ENCODE assay signal across 28 cellular contexts in the genomic region with DNA sequence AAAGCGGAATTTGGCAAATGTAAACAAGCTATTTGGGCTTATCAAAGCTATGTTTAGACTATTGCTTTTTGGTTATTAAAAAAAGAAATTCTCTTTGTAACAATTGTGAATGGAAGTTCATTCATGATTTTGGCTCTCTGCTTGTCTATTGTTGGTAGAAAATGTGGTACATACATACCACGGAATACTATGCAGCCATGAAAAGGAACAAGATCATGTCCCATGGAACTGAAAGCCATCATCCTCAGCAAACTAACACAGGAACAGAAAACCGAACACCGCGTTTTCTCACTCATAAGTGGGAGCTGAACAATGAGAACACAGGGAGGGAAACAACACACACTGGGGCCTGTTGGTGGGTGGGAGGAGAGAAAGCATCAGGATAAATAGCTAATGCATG.
"Had no signal": no experiment of that assay in that cellular context is flagged by ENCODE, and none has a peak within 500 bp of the region (broad histone marks: within the 10 kb centered on the region; RNA-seq: fewer than 3 reads in every experiment).

No MANE protein-coding gene starts in this region.

- DNase-seq: activated B cell treated with CpG ODN at 0.5 μM for 24 hours; activated CD4-positive, alpha-beta memory T cell treated with anti-CD3 and anti-CD28 coated beads for 36 hours; activated CD4-positive, alpha-beta T cell treated with anti-CD3 and anti-CD28 coated beads for 4 hours; activated CD4-positive, alpha-beta T cell treated with anti-CD3 and anti-CD28 coated beads, Interleukin-2, amount 10 ng/mL, durations not matched to agents 24 days and 14 days; activated CD4-positive, alpha-beta T cell treated with anti-CD3 and anti-CD28 coated beads, Interleukin-2, amount 50 U/mL, for 1 hour; activated CD4-positive, alpha-beta T cell treated with anti-CD3 and anti-CD28 coated beads, Interleukin-2, amount 50 U/mL, for 4 hours; activated CD4-positive, CD25-positive, alpha-beta regulatory T cell treated with anti-CD3 and anti-CD28 coated beads, Interleukin-2, amount 50 U/mL, for 72 hours; activated CD8-positive, alpha-beta memory T cell treated with anti-CD3 and anti-CD28 coated beads, Interleukin-2, amount 50 U/mL, for 48 hours; activated CD8-positive, alpha-beta T cell treated with anti-CD3 and anti-CD28 coated beads for 36 hours; activated effector memory CD4-positive, alpha-beta T cell treated with Interleukin-2 at 50 U/mL for 16 hours; activated gamma-delta T cell; activated naive CD4-positive, alpha-beta T cell treated with anti-CD3 and anti-CD28 coated beads, Interleukin-2, amount 10 ng/mL, durations not matched to agents 7 days and 5 days; activated naive CD4-positive, alpha-beta T cell treated with Interleukin-2 at 50 U/mL for 16 hours; activated naive CD8-positive, alpha-beta T cell treated with anti-CD3 and anti-CD28 coated beads, Interleukin-2, amount 10 ng/mL, durations not matched to agents 7 days and 5 days; activated naive CD8-positive, alpha-beta T cell treated with anti-CD3 and anti-CD28 coated beads, Interleukin-2, amount 50 U/mL, for 24 hours; activated T-cell treated with anti-CD3 and anti-CD28 coated beads, Interleukin-2, amount 50 U/mL, for 24 hours; activated T-cell treated with anti-CD3 and anti-CD28 coated beads, Interleukin-2, amount 50 U/mL, for 48 hours; amygdala; anterior cingulate cortex; caudate nucleus; cerebellar nuclear complex; T-helper 2 cell; T-helper 9 cell had no signal

- H3K27ac ChIP-seq: ascending aorta, cardiac muscle cell, VCaP had no signal

- FAIRE-seq: bronchial epithelial cell, TTC549 had no signal

- H3K27me3 ChIP-seq: ascending aorta had no signal

- H3K36me3 ChIP-seq: ascending aorta, cardiac muscle cell had no signal

- H3K4me1 ChIP-seq: ascending aorta had no signal

- H3K4me3 ChIP-seq: ascending aorta, cardiac muscle cell had no signal

- H3K9me3 ChIP-seq: ascending aorta had no signal

- ATAC-seq: activated CD8-positive, alpha-beta T cell treated with anti-CD3 and anti-CD28 coated beads for 36 hours; activated naive CD8-positive, alpha-beta T cell treated with anti-CD3 and anti-CD28 coated beads, Interleukin-2, amount 50 U/mL, for 24 hours had no signal
